Comparison of ENCODE assay signal across 19 cellular contexts in genomic region chr3:139418144-139418543, GRCh38. TPM values are rescaled to one million over a fixed set of nuclear protein-coding genes. Genes with fewer than 3 reads are reported as not detected.
DNase-seq lines count a peak whose midpoint lies in the region; ATAC-seq and TF ChIP-seq lines count a peak whose summit lies in the region.
"Had no signal": no experiment of that assay in that cellular context is flagged by ENCODE, and none has a peak within 500 bp of the region (broad histone marks: within the 10 kb centered on the region; RNA-seq: fewer than 3 reads in every experiment).

No MANE protein-coding gene starts in this region.

- intact Hi-C loops in mammary epithelial cell (cut with micrococcal nuclease) (no loop called here), breast epithelium (cut with DNase I; ENCODE audit: low total_unique reads) (no loop called here), right lobe of liver (cut with DNase I) (no loop called here)

- H3K4me3 ChIP-seq in mammary epithelial cell (replicated peaks in 1 of 3; ENCODE audit: insufficient read depth in 1 of 3, low read depth in 2 of 3, low read length in 3 of 3) (no peak overlapping the region), breast epithelium (no peak overlapping the region), RWPE2 (ENCODE audit: severe bottlenecking) (no peak overlapping the region), right lobe of liver (no peak overlapping the region)
- H3K4me3 ChIP-seq: GM23248 had no signal

- H3K4me1 ChIP-seq in mammary epithelial cell (ENCODE audit: insufficient read depth, low read length) (no peaks in the 10 kb centered on the region), breast epithelium (no peaks in the 10 kb centered on the region), RWPE2 (ENCODE audit: insufficient read depth, poor library complexity, severe bottlenecking) (no peaks in the 10 kb centered on the region), right lobe of liver (peaks cover 0 to 8% (median 0%) of the 10 kb centered on the region in 4 donors)

- no peaks in the 10 kb centered on the region for H4K20me1 ChIP-seq in mammary epithelial cell (ENCODE audit: insufficient read depth, low read length)

- H3K9me3 Mint-ChIP-seq in activated naive CD4-positive, alpha-beta T cell treated with anti-CD3 and anti-CD28 coated beads, Interleukin-2, amount 10 ng/mL, durations not matched to agents 7 days and 5 days: peaks cover 16% of the 10 kb centered on the region
- H3K9me3 Mint-ChIP-seq in activated CD4-positive, alpha-beta memory T cell treated with anti-CD3 and anti-CD28 coated beads, Interleukin-2, amount 10 ng/mL, durations not matched to agents 7 days and 5 days: peaks cover 4% of the 10 kb centered on the region

- H3K27me3 ChIP-seq in mammary epithelial cell (ENCODE audit: insufficient read depth, low read length) (no peaks in the 10 kb centered on the region), breast epithelium (no peaks in the 10 kb centered on the region), RWPE2 (ENCODE audit: insufficient read depth, poor library complexity, severe bottlenecking) (no peaks in the 10 kb centered on the region), right lobe of liver (no peaks in the 10 kb centered on the region)

- POLR2A ChIA-PET in activated CD4-positive, alpha-beta memory T cell treated with anti-CD3 and anti-CD28 coated beads, Interleukin-2, amount 10 ng/mL, durations not matched to agents 7 days and 5 days (lab: Charles Lee): no interaction called here

- TF ChIP-seq POLR2A in breast epithelium (IDR thresholded peaks at IDR 0.05) (no peak), right lobe of liver (IDR thresholded peaks at IDR 0.05) (no peak)

- H2AFZ ChIP-seq in mammary epithelial cell (ENCODE audit: low read depth, low read length): no peak overlapping the region
- H2AFZ ChIP-seq: GM23248 had no signal

- no peak overlapping the region for H3K27ac Mint-ChIP-seq in activated naive CD4-positive, alpha-beta T cell treated with anti-CD3 and anti-CD28 coated beads, Interleukin-2, amount 10 ng/mL, durations not matched to agents 7 days and 5 days
- H3K27ac Mint-ChIP-seq in activated CD4-positive, alpha-beta memory T cell treated with anti-CD3 and anti-CD28 coated beads, Interleukin-2, amount 10 ng/mL, durations not matched to agents 7 days and 5 days: no peak overlapping the region
- H3K27ac Mint-ChIP-seq: CD14-positive monocyte; CD8-positive, alpha-beta T cell had no signal

- no peaks in the 10 kb centered on the region for H3K79me2 ChIP-seq in mammary epithelial cell (ENCODE audit: insufficient read depth, low read length)

- 51% methylated on average over 2 of the region's 2 CpGs for whole genome bisulfite sequencing in mammary epithelial cell (ENCODE audit: low coverage, missing lambda C conversion rate)
- 83% methylated on average over 2 of the region's 2 CpGs for WGBS in right lobe of liver (ENCODE audit: insufficient coverage, low coverage, low lambda C conversion rate, missing lambda C conversion rate)

- H3K36me3 Mint-ChIP-seq in activated naive CD4-positive, alpha-beta T cell treated with anti-CD3 and anti-CD28 coated beads, Interleukin-2, amount 10 ng/mL, durations not matched to agents 7 days and 5 days: no peaks in the 10 kb centered on the region
- no peaks in the 10 kb centered on the region for H3K36me3 Mint-ChIP-seq in activated CD4-positive, alpha-beta memory T cell treated with anti-CD3 and anti-CD28 coated beads, Interleukin-2, amount 10 ng/mL, durations not matched to agents 7 days and 5 days (ENCODE audit: low read depth)

- CTCF ChIA-PET in mammary epithelial cell (lab: Charles Lee; ENCODE audit: low non-redundant PET): no interaction called here
- CTCF ChIA-PET in activated naive CD4-positive, alpha-beta T cell treated with anti-CD3 and anti-CD28 coated beads, Interleukin-2, amount 10 ng/mL, durations not matched to agents 7 days and 5 days (lab: Charles Lee): no interaction called here
- CTCF ChIA-PET in activated CD4-positive, alpha-beta memory T cell treated with anti-CD3 and anti-CD28 coated beads, Interleukin-2, amount 10 ng/mL, durations not matched to agents 7 days and 5 days (lab: Charles Lee): interaction anchor here (2.0 kb wide), 1 partner anchor 10 kb away, joined by 5 read pairs; no protein-coding TSS in a partner anchor

- in situ Hi-C loops in mammary epithelial cell (cut with MboI; ENCODE audit: low sequenced_read_pairs in 2 of 2): no loop called here

- peak; percentile 67 for DNase-seq in mammary epithelial cell
- DNase-seq in breast epithelium (ENCODE audit: low spot score in 2 of 2): no peak
- DNase-seq in RWPE2 (ENCODE audit: low spot score): no peak
- no peak for DNase-seq in right lobe of liver
- no peak for DNase-seq in activated naive CD4-positive, alpha-beta T cell treated with anti-CD3 and anti-CD28 coated beads, Interleukin-2, amount 10 ng/mL, durations not matched to agents 7 days and 5 days
- no peak for DNase-seq in SW 1271 (lab: John Stamatoyannopoulos, UW)
- DNase-seq in activated CD4-positive, alpha-beta memory T cell treated with anti-CD3 and anti-CD28 coated beads, Interleukin-2, amount 10 ng/mL, durations not matched to agents 7 days and 5 days: no peak
- DNase-seq: CD8-positive, alpha-beta T cell; COR-L47; DND-41; GDM1; GM23248; H7 had no signal

- H3K27me3 Mint-ChIP-seq in activated naive CD4-positive, alpha-beta T cell treated with anti-CD3 and anti-CD28 coated beads, Interleukin-2, amount 10 ng/mL, durations not matched to agents 7 days and 5 days: no peaks in the 10 kb centered on the region
- no peaks in the 10 kb centered on the region for H3K27me3 Mint-ChIP-seq in activated CD4-positive, alpha-beta memory T cell treated with anti-CD3 and anti-CD28 coated beads, Interleukin-2, amount 10 ng/mL, durations not matched to agents 7 days and 5 days

- H3K9me3 ChIP-seq in mammary epithelial cell (replicated peaks; ENCODE audit: insufficient read depth, low read length) (peaks cover 3% of the 10 kb centered on the region), breast epithelium (peaks cover 15 to 37% of the 10 kb centered on the region in 2 donors), RWPE2 (ENCODE audit: severe bottlenecking) (peaks cover 3% of the 10 kb centered on the region), right lobe of liver (no peaks in the 10 kb centered on the region)

- TF ChIP-seq CTCF in mammary epithelial cell (conservative IDR thresholded peaks at IDR 0.05 in 1 of 2, IDR thresholded peaks at IDR 0.05 in 1 of 2; ENCODE audit: extremely low read depth in 1 of 2, insufficient read depth in 1 of 2, low read depth in 1 of 2, low read length in 2 of 2): no peak
- no peak for TF ChIP-seq CTCF in breast epithelium (IDR thresholded peaks at IDR 0.05)
- no peak for TF ChIP-seq CTCF in RWPE2 (IDR thresholded peaks at IDR 0.05; ENCODE audit: poor library complexity, severe bottlenecking)
- no peak for TF ChIP-seq CTCF in right lobe of liver (IDR thresholded peaks at IDR 0.05)

- no peak overlapping the region for H3K4me3 Mint-ChIP-seq in activated naive CD4-positive, alpha-beta T cell treated with anti-CD3 and anti-CD28 coated beads, Interleukin-2, amount 10 ng/mL, durations not matched to agents 7 days and 5 days
- no peak overlapping the region for H3K4me3 Mint-ChIP-seq in activated CD4-positive, alpha-beta memory T cell treated with anti-CD3 and anti-CD28 coated beads, Interleukin-2, amount 10 ng/mL, durations not matched to agents 7 days and 5 days
- H3K4me3 Mint-ChIP-seq: CD14-positive monocyte; CD8-positive, alpha-beta T cell had no signal

- ATAC-seq in RWPE2 (ENCODE audit: low read depth): 0 out of 3 replicates have a peak, but pooled peaks have one; percentile 21
- ATAC-seq in esophagus mucosa: peak; percentile 95
- no peak for ATAC-seq in right lobe of liver
- ATAC-seq: CD8-positive, alpha-beta T cell had no signal

- no TSS peak for BruUV-seq in mammary epithelial cell (replicated peaks; lab: Mats Ljungman, UMichigan)

- dilution Hi-C loops in mammary epithelial cell (cut with HindIII; ENCODE audit: low sequenced_read_pairs): no loop called here

- H3K4me1 Mint-ChIP-seq in activated naive CD4-positive, alpha-beta T cell treated with anti-CD3 and anti-CD28 coated beads, Interleukin-2, amount 10 ng/mL, durations not matched to agents 7 days and 5 days: no peaks in the 10 kb centered on the region
- no peaks in the 10 kb centered on the region for H3K4me1 Mint-ChIP-seq in activated CD4-positive, alpha-beta memory T cell treated with anti-CD3 and anti-CD28 coated beads, Interleukin-2, amount 10 ng/mL, durations not matched to agents 7 days and 5 days
- H3K4me1 Mint-ChIP-seq: CD14-positive monocyte had no signal

- H3K36me3 ChIP-seq in mammary epithelial cell (ENCODE audit: insufficient read depth, low read length): no peaks in the 10 kb centered on the region
- no peaks in the 10 kb centered on the region for H3K36me3 ChIP-seq in breast epithelium
- no peaks in the 10 kb centered on the region; the same call in 1 of the 2 replicates for H3K36me3 ChIP-seq in RWPE2 (ENCODE audit: low read depth)
- H3K36me3 ChIP-seq in right lobe of liver: no peaks in the 10 kb centered on the region

- H3K27ac ChIP-seq in mammary epithelial cell (ENCODE audit: insufficient read depth, low read depth, low read length) (no peak overlapping the region), breast epithelium (no peak overlapping the region), RWPE2 (ENCODE audit: poor library complexity, severe bottlenecking) (no peak overlapping the region), right lobe of liver (no peak overlapping the region)
- H3K27ac ChIP-seq: 22Rv1, GM23248, HL-60 had no signal

- H3K4me2 ChIP-seq in mammary epithelial cell (ENCODE audit: insufficient read depth, low read depth, low read length): no peak overlapping the region

- H3K9ac ChIP-seq in mammary epithelial cell (ENCODE audit: insufficient read depth, low read length): no peak overlapping the region
- H3K9ac ChIP-seq: GM23248 had no signal

RNA-seq across cellular contexts. Expression of gene COPB2, which starts 28.7 kb away (rescaled TPM):
- total RNA-seq in mammary epithelial cell: 100 to 1,000 TPM; 108 to 132 TPM
- polyA plus RNA-seq in mammary epithelial cell: 86.5 TPM
- polyA minus RNA-seq in mammary epithelial cell: 92.9 TPM
- total RNA-seq in breast epithelium: 100 to 1,000 TPM in 2 of 3 donors, 10 to 100 TPM in 1; 76.5 to 109 (median 109) TPM
- total RNA-seq in esophagus mucosa: 75.2 TPM
- 10 to 100 TPM; 59.4 to 81.9 (median 66.2) TPM for total RNA-seq in right lobe of liver
- 100 to 1,000 TPM; 106 to 109 TPM for total RNA-seq in activated CD4-positive, alpha-beta memory T cell treated with anti-CD3 and anti-CD28 coated beads, Interleukin-2, amount 10 ng/mL, durations not matched to agents 7 days and 5 days

RNA-seq across cellular contexts. Expression of gene RBP2, which starts 58.2 kb away (rescaled TPM):
- total RNA-seq in mammary epithelial cell: not detected
- polyA plus RNA-seq in mammary epithelial cell: not detected
- not detected for polyA minus RNA-seq in mammary epithelial cell
- total RNA-seq in breast epithelium: 1 to 10 TPM in 1 of 3 donors, not detected in 2; 1.3 TPM
- not detected for total RNA-seq in esophagus mucosa
- total RNA-seq in right lobe of liver: not detected
- not detected for total RNA-seq in activated CD4-positive, alpha-beta memory T cell treated with anti-CD3 and anti-CD28 coated beads, Interleukin-2, amount 10 ng/mL, durations not matched to agents 7 days and 5 days
- total RNA-seq: A673; CD8-positive, alpha-beta T cell; GM23248; H7 had no signal
- polyA plus RNA-seq: BJ, CD14-positive monocyte, GM23248 had no signal

Comparison
In these comparisons a context has a peak if more than half of its experiments do, and no peak if none do; other contexts are left out.
1. ATAC-seq: peak in RWPE2 (single experiment) and esophagus mucosa (single experiment); none in right lobe of liver (0 of 4).